ENCODE assay signal across 1 cellular context in genomic region chr11:102451041-102451692, GRCh38.
TF ChIP-seq lines count a peak whose summit lies in the region.

No MANE protein-coding gene starts in this region.

TF ChIP-seq in K562, 482 proteins besides CTCF, POLR2A, EP300 and RAD21 (continued from another document and continues in another):
- TF ChIP-seq HMBOX1 (IDR thresholded peaks at IDR 0.05), result no peak; the same call in none of the 2 replicates
- TF ChIP-seq HOXB6 (CRISPR knock-in tag; IDR thresholded peaks at IDR 0.05; ENCODE audit: borderline replicate concordance), result no peak
- no peak for TF ChIP-seq ZNF347 (CRISPR knock-in tag; IDR thresholded peaks at IDR 0.05; ENCODE audit: low read depth)
- TF ChIP-seq DACH1 (IDR thresholded peaks at IDR 0.05; ENCODE audit: partially characterized antibody), result no peak
- no peak for TF ChIP-seq ZNF316 (IDR thresholded peaks at IDR 0.05)
- no peak for TF ChIP-seq HDAC8 (tag; IDR thresholded peaks at IDR 0.05)
- no peak for TF ChIP-seq ZNF449 (CRISPR knock-in tag; IDR thresholded peaks at IDR 0.05)
- no peak for TF ChIP-seq POLR2AphosphoS2 (IDR thresholded peaks at IDR 0.05; ENCODE audit: low read length)
- no peak for TF ChIP-seq TAF7 (tag; IDR thresholded peaks at IDR 0.05)
- TF ChIP-seq KLF10 (CRISPR knock-in tag; IDR thresholded peaks at IDR 0.05), result no peak
- no peak for TF ChIP-seq RBM25 (IDR thresholded peaks at IDR 0.05; ENCODE audit: low read depth, low read length, severe bottlenecking)
- no peak for TF ChIP-seq C11orf30 (IDR thresholded peaks at IDR 0.05; ENCODE audit: low read depth)
- TF ChIP-seq GATAD2A (IDR thresholded peaks at IDR 0.05), result no peak
- no peak for TF ChIP-seq CHD1 (IDR thresholded peaks at IDR 0.05; ENCODE audit: low read length)
- TF ChIP-seq CCNT2 (IDR thresholded peaks at IDR 0.05; ENCODE audit: borderline replicate concordance, extremely low read depth, insufficient read length, low read depth, low read length), result no peak
- no peak for TF ChIP-seq ESRRB (CRISPR knock-in tag; IDR thresholded peaks at IDR 0.05; ENCODE audit: borderline replicate concordance)
- no peak for TF ChIP-seq PRMT5 (CRISPR knock-in tag; IDR thresholded peaks at IDR 0.05)
- TF ChIP-seq KDM1A (IDR thresholded peaks at IDR 0.05), result peak; percentile 85 to 92
- no peak for TF ChIP-seq TFE3 (CRISPR knock-in tag; IDR thresholded peaks at IDR 0.05)
- TF ChIP-seq NR4A1 (CRISPR knock-in tag; IDR thresholded peaks at IDR 0.05), result no peak
- TF ChIP-seq NR4A1 (tag; IDR thresholded peaks at IDR 0.05), result no peak
- TF ChIP-seq RCOR1 (IDR thresholded peaks at IDR 0.05; ENCODE audit: borderline replicate concordance in 1 of 2, low read depth in 2 of 2, low read length in 2 of 2), result peak in 1 of 2 experiments; percentile 85; a peak in 2 of 4 replicates
- TF ChIP-seq ZNF830 (CRISPR knock-in tag; IDR thresholded peaks at IDR 0.05), result no peak
- no peak for TF ChIP-seq ZNF174 (CRISPR knock-in tag; IDR thresholded peaks at IDR 0.05)
- TF ChIP-seq MGA (IDR thresholded peaks at IDR 0.05), result no peak
- TF ChIP-seq TCFL5 (CRISPR knock-in tag; conservative IDR thresholded peaks at IDR 0.05), result no peak
- peak; percentile 65 for TF ChIP-seq CBFA2T2 (conservative IDR thresholded peaks at IDR 0.05)
- TF ChIP-seq CHD7 (IDR thresholded peaks at IDR 0.05; ENCODE audit: low read depth, low read length), result no peak
- TF ChIP-seq RBM22 (IDR thresholded peaks at IDR 0.05; ENCODE audit: low read depth, low read length, poor library complexity, severe bottlenecking), result no peak
- no peak for TF ChIP-seq STAT5B (CRISPR knock-in tag; IDR thresholded peaks at IDR 0.05)
